Comparison of ENCODE assay signal across 8 cellular contexts in the genomic region with DNA sequence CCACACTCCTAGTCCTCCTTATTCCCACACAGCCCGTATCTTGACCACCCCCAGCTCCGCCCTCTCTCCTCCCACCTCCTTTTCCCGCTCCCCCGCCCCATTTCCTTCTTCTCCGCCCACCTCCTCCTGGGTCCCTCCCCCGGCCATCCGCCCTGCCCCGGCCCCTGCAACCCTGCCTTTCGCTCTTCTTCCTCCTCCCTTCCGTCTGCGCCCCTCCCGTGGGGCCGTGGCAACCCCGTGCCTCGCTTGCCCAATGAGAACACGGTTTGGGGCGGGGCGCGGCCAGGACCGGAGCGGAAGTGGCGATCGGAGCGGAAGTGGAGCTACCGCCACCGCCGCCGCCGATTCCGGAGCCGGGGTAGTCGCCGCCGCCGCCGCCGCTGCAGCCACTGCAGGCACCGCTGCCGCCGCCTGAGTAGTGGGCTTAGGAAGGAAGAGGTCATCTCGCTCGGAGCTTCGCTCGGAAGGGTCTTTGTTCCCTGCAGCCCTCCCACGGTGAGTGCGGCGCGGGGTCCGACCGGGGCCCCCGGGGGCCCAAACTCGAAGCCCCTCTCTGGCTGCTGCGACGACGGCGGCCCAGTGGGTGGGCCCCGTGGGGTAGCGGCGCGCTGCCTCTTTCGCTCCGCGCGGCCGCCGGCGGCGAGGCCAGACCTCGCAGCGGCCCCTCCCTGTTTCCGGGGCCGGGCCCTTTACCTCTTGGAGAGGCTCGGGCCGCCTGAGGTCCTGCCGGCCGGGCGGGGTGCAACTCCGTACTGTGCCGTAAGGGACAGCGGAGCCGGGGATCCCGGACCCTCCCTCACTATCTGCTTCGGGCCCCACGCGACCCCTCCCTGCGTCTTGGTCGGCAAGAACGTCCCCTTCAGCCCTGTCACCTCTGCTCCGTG. TPM values are rescaled to one million over a fixed set of nuclear protein-coding genes. Genes with fewer than 3 reads are reported as not detected.
DNase-seq lines count a peak whose midpoint lies in the region; ATAC-seq, FAIRE-seq and TF ChIP-seq lines count a peak whose summit lies in the region.

A gene (plus strand): TSS at position 314 of the 884 bp plus-strand sequence. CDS start 15,829 bp downstream, outside the sequence.

- no peaks in the 10 kb centered on the region for H3K27me3 ChIP-seq in keratinocyte (ENCODE audit: control insufficient read depth, extremely low read depth, insufficient read depth, low read length)

- H3K4me3 ChIP-seq in AG10803 (ENCODE audit: low read length) (peak within 1 kb of the TSS; percentile 85), keratinocyte (ENCODE audit: control insufficient read depth in 2 of 3, extremely low read depth in 1 of 3, insufficient read depth in 2 of 3, low read depth in 1 of 3, low read length in 3 of 3) (peak within 1 kb of the TSS; percentile 78 to 98 (median 93))

- no peak for FAIRE-seq in keratinocyte (lab: Jason Lieb, UNC)

- peak within 1 kb of the TSS; percentile 96 for H3K9ac ChIP-seq in keratinocyte (ENCODE audit: control insufficient read depth, extremely low read depth, insufficient read depth, low read length)

- H3K4me2 ChIP-seq in keratinocyte (ENCODE audit: control insufficient read depth, extremely low read depth, insufficient read depth, low read depth, low read length) = peak within 1 kb of the TSS; percentile 91

- DNase-seq in AG10803 (ENCODE audit: low read depth) = peak; percentile 97
- DNase-seq in NCI-H446 treated with DMSO at 0.1 percent for 48 hours (lab: John Stamatoyannopoulos, UW) = peak; percentile 93
- peak; percentile 98 for DNase-seq in cerebellar cortex (ENCODE audit: low spot score)
- DNase-seq in keratinocyte (ENCODE audit: low read depth, low spot score) = peak; percentile 57
- DNase-seq in stimulated activated CD4-positive, alpha-beta T cell treated with anti-CD3 and anti-CD28 coated beads, Interleukin-15, amount 100 ng/mL, for 1 hour (ENCODE audit: low read depth in 1 of 2, low spot score in 1 of 2) = peak; percentile 96 to 97

- H3K27ac ChIP-seq in keratinocyte (ENCODE audit: control insufficient read depth, insufficient read depth, low read length) = peak within 1 kb of the TSS; percentile 86

- H3K79me2 ChIP-seq in keratinocyte (ENCODE audit: control insufficient read depth, insufficient read depth, low read length) = peaks cover 49% of the 10 kb centered on the region

- ATAC-seq in GM19025 (IDR thresholded peaks at IDR 0.05; ENCODE audit: low read depth, unreplicated experiment) = peak; percentile 93
- peak; percentile 88 for ATAC-seq in HG03342 (IDR thresholded peaks at IDR 0.05; ENCODE audit: unreplicated experiment)
- peak; percentile 98 for ATAC-seq in activated CD4-positive, CD25-positive, alpha-beta regulatory T cell treated with anti-CD3 and anti-CD28 coated beads, Interleukin-2, amount 50 U/mL, for 24 hours

- dilution Hi-C loops in keratinocyte (cut with MboI; ENCODE audit: extremely low pct_ligation_motif_present, low sequenced_read_pairs) = no loop called here

- peaks cover 31% of the 10 kb centered on the region for H3K4me1 ChIP-seq in keratinocyte (ENCODE audit: control insufficient read depth, extremely low read depth, insufficient read depth, low read length)

- H3K9me1 ChIP-seq in keratinocyte (ENCODE audit: control insufficient read depth, extremely low read depth, insufficient read depth, low read length) = no peaks in the 10 kb centered on the region

- peaks cover 26% of the 10 kb centered on the region for H4K20me1 ChIP-seq in keratinocyte (ENCODE audit: control insufficient read depth, extremely low read depth, insufficient read depth, low read length)

- H3K9me3 ChIP-seq in keratinocyte (ENCODE audit: control insufficient read depth, low read depth, low read length) = no peaks in the 10 kb centered on the region

- H2AFZ ChIP-seq in keratinocyte (ENCODE audit: control insufficient read depth, low read length) = peak within 1 kb of the TSS; percentile 92

- TF ChIP-seq CTCF in AG10803 (conservative IDR thresholded peaks at IDR 0.05; ENCODE audit: low read length) (no peak), keratinocyte (optimal IDR thresholded peaks at IDR 0.05 in 1 of 3, IDR thresholded peaks at IDR 0.05 in 1 of 3, conservative IDR thresholded peaks at IDR 0.05 in 1 of 3; ENCODE audit: extremely low read depth in 1 of 3, insufficient read depth in 2 of 3, low read length in 3 of 3) (peak in 1 of 3 experiments; percentile 14)

- H3K36me3 ChIP-seq in keratinocyte (ENCODE audit: control insufficient read depth in 2 of 2, extremely low read depth in 1 of 2, insufficient read depth in 2 of 2, low read length in 2 of 2) = peaks cover 0 to 17% of the 10 kb centered on the region in 2 experiments

RNA-seq across cellular contexts. Expression of the gene that starts here (rescaled TPM):
- polyA plus RNA-seq in keratinocyte = 135 to 269 TPM (median 214 TPM) in 3 replicates
- polyA plus RNA-seq in keratinocyte (2011; ENCODE audit: low read depth) = 384 TPM
- 179 and 280 TPM in 2 replicates for polyA plus RNA-seq in keratinocyte (2011; cell fraction: cytosol; rRNA removed)
- polyA plus RNA-seq in keratinocyte (2011; cell fraction: nucleus; rRNA removed) = 115 and 146 TPM in 2 replicates
- 103 and 243 TPM in 2 replicates for polyA plus RNA-seq in keratinocyte (2012; ENCODE audit: low replicate concordance)
- 27.3 to 118 TPM (median 68.6 TPM) in 3 replicates for polyA minus RNA-seq in keratinocyte
- 75.0 TPM for polyA minus RNA-seq in keratinocyte (2011; cell fraction: cytosol; rRNA and poly(A)+ RNA removed)
- 32.5 and 67.1 TPM in 2 replicates for polyA minus RNA-seq in keratinocyte (2011; cell fraction: nucleus; rRNA and poly(A)+ RNA removed)

Comparison
In these comparisons a context has a peak if more than half of its experiments do, and no peak if none do; other contexts are left out.
1. Peak in every context shown above with its lines: DNase-seq, ATAC-seq, H3K4me3 ChIP-seq and H3K27ac ChIP-seq.